Comparison of ENCODE assay signal across 18 cellular contexts in the genomic region with DNA sequence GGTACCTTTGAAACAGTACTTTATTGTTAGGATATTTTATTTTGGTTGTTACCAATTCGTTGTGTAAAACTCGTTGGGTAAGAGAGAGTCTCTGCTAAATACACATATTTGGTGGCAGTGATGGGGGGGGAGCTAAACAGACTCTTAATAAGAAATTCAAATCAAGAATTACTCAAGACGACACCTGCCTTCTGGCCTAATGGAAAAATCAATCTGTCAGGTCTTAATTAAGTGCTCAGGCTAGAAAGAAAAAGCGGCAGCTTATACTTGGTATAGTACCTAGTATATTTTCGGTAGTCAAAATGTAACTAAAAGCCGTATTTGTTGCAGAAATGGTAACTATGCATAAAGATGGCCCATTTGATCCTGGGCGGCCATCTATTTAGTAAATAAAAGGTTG. TPM values are rescaled to one million over a fixed set of nuclear protein-coding genes. Genes with fewer than 3 reads are reported as not detected.
DNase-seq lines count a peak whose midpoint lies in the region; ATAC-seq and TF ChIP-seq lines count a peak whose summit lies in the region.
"Had no signal": no experiment of that assay in that cellular context is flagged by ENCODE, and none has a peak within 500 bp of the region (broad histone marks: within the 10 kb centered on the region; RNA-seq: fewer than 3 reads in every experiment).

No MANE protein-coding gene starts in this region.

- H3K9ac ChIP-seq in Karpas-422 (ENCODE audit: low read length): peak overlapping the region; percentile 69

- H3K27ac Mint-ChIP-seq in activated T-helper 2 cell treated with anti-CD3 and anti-CD28 coated beads, Interferon-gamma antibody, Interleukin-2, Interleukin-4, amounts not matched to agents 10 μg/mL and 5 μg/mL and 100 μg/mL, durations not matched to agents 14 hours and 24 hours and 36 hours: no peak overlapping the region
- H3K27ac Mint-ChIP-seq in activated naive CD4-positive, alpha-beta T cell treated with anti-CD3 and anti-CD28 coated beads, Interleukin-2, amount 10 ng/mL, durations not matched to agents 7 days and 5 days: no peak overlapping the region
- H3K27ac Mint-ChIP-seq: CD4-positive, alpha-beta T cell; GM23338 had no signal

- peak overlapping the region; percentile 97 for H3K27ac ChIP-seq in Karpas-422 (ENCODE audit: low read length)
- H3K27ac ChIP-seq in OCI-LY7 (ENCODE audit: low read depth, low read length, poor library complexity, severe bottlenecking): peak overlapping the region; percentile 98
- H3K27ac ChIP-seq in psoas muscle: peak overlapping the region; percentile 18

- ATAC-seq in psoas muscle (no peak), HG02623 (IDR thresholded peaks at IDR 0.05; ENCODE audit: unreplicated experiment) (no peak)
- ATAC-seq: GM23338 had no signal

- WGBS in psoas muscle, 3 donors: 87 to 90% (median 90%) methylated on average over 7 of the region's 7 CpGs

- DNase-seq in NCI-H2171 treated with DMSO at 0.1 percent for 48 hours (lab: John Stamatoyannopoulos, UW) (peak; percentile 20), NCI-H2171 (lab: John Stamatoyannopoulos, UW) (no peak), Karpas-422 (peak; percentile 93), OCI-LY7 (ENCODE audit: low spot score) (peak; percentile 68), psoas muscle (no peak)
- DNase-seq in activated T-helper 2 cell treated with anti-CD3 and anti-CD28 coated beads, Interferon-gamma antibody, Interleukin-2, Interleukin-4, amounts not matched to agents 10 μg/mL and 5 μg/mL and 100 μg/mL, durations not matched to agents 14 hours and 24 hours and 36 hours (ENCODE audit: low spot score): no peak
- no peak for DNase-seq in activated naive CD4-positive, alpha-beta T cell treated with anti-CD3 and anti-CD28 coated beads, Interleukin-2, amount 10 ng/mL, durations not matched to agents 7 days and 5 days
- DNase-seq: 8988T; ACHN; C1 segment of cervical spinal cord; Calu3; CD4-positive, alpha-beta T cell; DMS153; DMS79 treated with DMSO at 0.1 percent for 48 hours; GDM1; H7 had no signal

- TF ChIP-seq CTCF in OCI-LY7 (conservative IDR thresholded peaks at IDR 0.05; ENCODE audit: low read length) (no peak), psoas muscle (IDR thresholded peaks at IDR 0.05) (no peak)

- POLR2A ChIA-PET in OCI-LY7 (lab: Charles Lee): interaction anchor here (0.7 to 5.4 kb wide), 8 partner anchors 11 to 114 kb away, joined by 3 to 55 read pairs (median 6); no protein-coding TSS in a partner anchor

- H2AFZ ChIP-seq in Karpas-422 (ENCODE audit: low read length): no peak overlapping the region
- H2AFZ ChIP-seq in OCI-LY7 (ENCODE audit: low read length): peak overlapping the region; percentile 23; the same call in 1 of the 2 replicates
- H2AFZ ChIP-seq: GM23338 had no signal

- H3K9me2 ChIP-seq in Karpas-422 (replicated peaks; ENCODE audit: insufficient read depth, low read length): no peaks in the 10 kb centered on the region
- H3K9me2 ChIP-seq in OCI-LY7 (ENCODE audit: insufficient read depth, low read length): no peaks in the 10 kb centered on the region

- H3K4me3 ChIP-seq in Karpas-422 (ENCODE audit: low read length) (peak overlapping the region; percentile 50), OCI-LY7 (ENCODE audit: low read depth, low read length, poor library complexity, severe bottlenecking) (peak overlapping the region; percentile 60), psoas muscle (no peak overlapping the region)
- H3K4me3 ChIP-seq: GM23338 had no signal

- H3K27me3 ChIP-seq in Karpas-422 (ENCODE audit: low read length): no peaks in the 10 kb centered on the region
- no peaks in the 10 kb centered on the region for H3K27me3 ChIP-seq in psoas muscle (ENCODE audit: insufficient read depth in 3 of 3, low read length in 2 of 3)

- H3K4me3 Mint-ChIP-seq in activated T-helper 2 cell treated with anti-CD3 and anti-CD28 coated beads, Interferon-gamma antibody, Interleukin-2, Interleukin-4, amounts not matched to agents 10 μg/mL and 5 μg/mL and 100 μg/mL, durations not matched to agents 14 hours and 24 hours and 36 hours (ENCODE audit: low read depth): no peak overlapping the region
- no peak overlapping the region for H3K4me3 Mint-ChIP-seq in activated naive CD4-positive, alpha-beta T cell treated with anti-CD3 and anti-CD28 coated beads, Interleukin-2, amount 10 ng/mL, durations not matched to agents 7 days and 5 days
- H3K4me3 Mint-ChIP-seq: CD4-positive, alpha-beta T cell; GM23338 had no signal

- H3K36me3 ChIP-seq in Karpas-422 (ENCODE audit: insufficient read depth, low read length) (peaks cover 34% of the 10 kb centered on the region), OCI-LY7 (ENCODE audit: insufficient read depth, low read length) (peaks cover 45% of the 10 kb centered on the region), psoas muscle (ENCODE audit: insufficient read depth in 1 of 2, low read depth in 1 of 2) (no peaks in the 10 kb centered on the region)

- no peaks in the 10 kb centered on the region for H3K9me3 ChIP-seq in Karpas-422 (ENCODE audit: low read length)
- H3K9me3 ChIP-seq in OCI-LY7 (ENCODE audit: low read length): peaks cover 5% of the 10 kb centered on the region; the same call in 1 of the 2 replicates
- H3K9me3 ChIP-seq in psoas muscle: no peaks in the 10 kb centered on the region

- peaks cover 82% of the 10 kb centered on the region for H3K4me1 ChIP-seq in Karpas-422 (ENCODE audit: low read length)
- H3K4me1 ChIP-seq in OCI-LY7 (ENCODE audit: insufficient read depth, low read length, poor library complexity, severe bottlenecking): peaks cover 85% of the 10 kb centered on the region
- H3K4me1 ChIP-seq in psoas muscle: peaks cover 12% of the 10 kb centered on the region

- CTCF ChIA-PET in OCI-LY7 (lab: Charles Lee; ENCODE audit: unreplicated experiment): no interaction called here
- CTCF ChIA-PET in activated naive CD4-positive, alpha-beta T cell treated with anti-CD3 and anti-CD28 coated beads, Interleukin-2, amount 10 ng/mL, durations not matched to agents 7 days and 5 days (lab: Charles Lee): no interaction called here

- no peaks in the 10 kb centered on the region for H3K27me3 Mint-ChIP-seq in activated T-helper 2 cell treated with anti-CD3 and anti-CD28 coated beads, Interferon-gamma antibody, Interleukin-2, Interleukin-4, amounts not matched to agents 10 μg/mL and 5 μg/mL and 100 μg/mL, durations not matched to agents 14 hours and 24 hours and 36 hours (ENCODE audit: low read depth)
- H3K27me3 Mint-ChIP-seq in activated naive CD4-positive, alpha-beta T cell treated with anti-CD3 and anti-CD28 coated beads, Interleukin-2, amount 10 ng/mL, durations not matched to agents 7 days and 5 days: no peaks in the 10 kb centered on the region
- H3K27me3 Mint-ChIP-seq: CD4-positive, alpha-beta T cell had no signal

- H3K79me2 ChIP-seq in Karpas-422 (ENCODE audit: low read length): peaks cover 79% of the 10 kb centered on the region
- peaks cover 86% of the 10 kb centered on the region for H3K79me2 ChIP-seq in OCI-LY7 (ENCODE audit: insufficient read depth, low read depth, low read length)

- intact Hi-C loops in OCI-LY7 (cut with micrococcal nuclease; ENCODE audit: unreplicated experiment) (no loop called here), psoas muscle (cut with DNase I) (no loop called here)
- intact Hi-C loops in activated T-helper 2 cell treated with anti-CD3 and anti-CD28 coated beads, Interferon-gamma antibody, Interleukin-2, Interleukin-4, amounts not matched to agents 10 μg/mL and 5 μg/mL and 100 μg/mL, durations not matched to agents 14 hours and 24 hours and 36 hours (cut with micrococcal nuclease): no loop called here

- H3K4me2 ChIP-seq in Karpas-422 (ENCODE audit: low read depth, low read length, poor library complexity, severe bottlenecking) (peak overlapping the region; percentile 82), OCI-LY7 (ENCODE audit: low read length) (peak overlapping the region; percentile 85)
- H3K4me2 ChIP-seq: GM23338 had no signal

- H3K9me3 Mint-ChIP-seq in activated T-helper 2 cell treated with anti-CD3 and anti-CD28 coated beads, Interferon-gamma antibody, Interleukin-2, Interleukin-4, amounts not matched to agents 10 μg/mL and 5 μg/mL and 100 μg/mL, durations not matched to agents 14 hours and 24 hours and 36 hours: no peaks in the 10 kb centered on the region
- H3K9me3 Mint-ChIP-seq in activated naive CD4-positive, alpha-beta T cell treated with anti-CD3 and anti-CD28 coated beads, Interleukin-2, amount 10 ng/mL, durations not matched to agents 7 days and 5 days: no peaks in the 10 kb centered on the region
- H3K9me3 Mint-ChIP-seq: CD4-positive, alpha-beta T cell; GM23338 had no signal

- H3K36me3 Mint-ChIP-seq in activated T-helper 2 cell treated with anti-CD3 and anti-CD28 coated beads, Interferon-gamma antibody, Interleukin-2, Interleukin-4, amounts not matched to agents 10 μg/mL and 5 μg/mL and 100 μg/mL, durations not matched to agents 14 hours and 24 hours and 36 hours (ENCODE audit: low read depth): peaks cover 25% of the 10 kb centered on the region
- peaks cover 1% of the 10 kb centered on the region for H3K36me3 Mint-ChIP-seq in activated naive CD4-positive, alpha-beta T cell treated with anti-CD3 and anti-CD28 coated beads, Interleukin-2, amount 10 ng/mL, durations not matched to agents 7 days and 5 days

- H4K20me1 ChIP-seq in Karpas-422 (ENCODE audit: insufficient read depth, low read depth, low read length) (no peaks in the 10 kb centered on the region), OCI-LY7 (ENCODE audit: insufficient read depth, low read length) (no peaks in the 10 kb centered on the region)

- peaks cover 7% of the 10 kb centered on the region for H3K4me1 Mint-ChIP-seq in activated T-helper 2 cell treated with anti-CD3 and anti-CD28 coated beads, Interferon-gamma antibody, Interleukin-2, Interleukin-4, amounts not matched to agents 10 μg/mL and 5 μg/mL and 100 μg/mL, durations not matched to agents 14 hours and 24 hours and 36 hours (ENCODE audit: low read depth)
- H3K4me1 Mint-ChIP-seq in activated naive CD4-positive, alpha-beta T cell treated with anti-CD3 and anti-CD28 coated beads, Interleukin-2, amount 10 ng/mL, durations not matched to agents 7 days and 5 days: peaks cover 18% of the 10 kb centered on the region

- BruUV-seq in OCI-LY7 (replicated peaks; lab: Mats Ljungman, UMichigan): no TSS peak

RNA-seq across cellular contexts. Expression of gene FOXP1, which starts 18.2 kb away (rescaled TPM):
- 202 and 334 TPM in 2 replicates for total RNA-seq in Karpas-422 (2014; rRNA removed; shearing (Covaris generic); ENCODE audit: low replicate concordance)
- total RNA-seq in OCI-LY7 (2014; rRNA removed; shearing (Covaris generic)): 67.2 and 87.3 TPM in 2 replicates
- total RNA-seq in OCI-LY7 (2022) (151 and 168 TPM in 2 replicates), psoas muscle (10 to 100 TPM; 15.4 to 26.4 (median 19.6) TPM)
- 10 to 100 TPM in 1 of 3 donors, 1 to 10 TPM in 2; 2.6 to 10.2 (median 9.5) TPM for polyA plus RNA-seq in psoas muscle
- total RNA-seq in activated T-helper 2 cell treated with anti-CD3 and anti-CD28 coated beads, Interferon-gamma antibody, Interleukin-2, Interleukin-4, amounts not matched to agents 10 μg/mL and 5 μg/mL and 100 μg/mL, durations not matched to agents 14 hours and 24 hours and 36 hours: 132 and 138 TPM in 2 replicates

Comparison
In these comparisons a context has a peak if more than half of its experiments do, and no peak if none do; other contexts are left out.
1. DNase-seq: peak in NCI-H2171 treated with DMSO at 0.1 percent for 48 hours (single experiment), Karpas-422 (single experiment) and OCI-LY7 (single experiment); none in NCI-H2171 (single experiment), psoas muscle (0 of 2), activated T-helper 2 cell treated with anti-CD3 and anti-CD28 coated beads, Interferon-gamma antibody, Interleukin-2, Interleukin-4, amounts not matched to agents 10 μg/mL and 5 μg/mL and 100 μg/mL, durations not matched to agents 14 hours and 24 hours and 36 hours (single experiment) and activated naive CD4-positive, alpha-beta T cell treated with anti-CD3 and anti-CD28 coated beads, Interleukin-2, amount 10 ng/mL, durations not matched to agents 7 days and 5 days (single experiment).
2. H3K27ac ChIP-seq: peak in every context shown above with its lines; median percentile 98 in OCI-LY7; 97 in Karpas-422; 18 in psoas muscle.